1 cellular context compared by ENCODE assay signal in genomic region chr1:40313329-40313957, GRCh38.
TF ChIP-seq lines count a peak whose summit lies in the region.

No MANE protein-coding gene starts in this region.

TF ChIP-seq in HepG2, 621 proteins besides CTCF, POLR2A, EP300 and RAD21 (continues in another document):
- TF ChIP-seq ZSCAN30 (CRISPR knock-in tag; IDR thresholded peaks at IDR 0.05) (no peak), ZBTB21 (CRISPR knock-in tag; IDR thresholded peaks at IDR 0.05) (no peak), ZNF598 (CRISPR knock-in tag; IDR thresholded peaks at IDR 0.05; ENCODE audit: borderline replicate concordance) (no peak), SIX4 (CRISPR knock-in tag; IDR thresholded peaks at IDR 0.05) (no peak), HOXA7 (CRISPR knock-in tag; IDR thresholded peaks at IDR 0.05) (no peak), HOXA9 (CRISPR knock-in tag; IDR thresholded peaks at IDR 0.05; ENCODE audit: borderline replicate concordance) (no peak), SIN3B (IDR thresholded peaks at IDR 0.05; ENCODE audit: low read length) (no peak), HDAC1 (CRISPR knock-in tag; IDR thresholded peaks at IDR 0.05) (peak; percentile 37; the same call in 1 of the 2 replicates), HBP1 (CRISPR knock-in tag; IDR thresholded peaks at IDR 0.05; ENCODE audit: low read depth) (no peak), FOXK1 (CRISPR knock-in tag; IDR thresholded peaks at IDR 0.05; ENCODE audit: borderline replicate concordance, low read depth) (no peak), FOXA3 (CRISPR knock-in tag; IDR thresholded peaks at IDR 0.05) (peak; percentile 31; the same call in 1 of the 2 replicates), FOXP1 (IDR thresholded peaks at IDR 0.05) (no peak), FOXP1 (CRISPR knock-in tag; IDR thresholded peaks at IDR 0.05) (peak; percentile 16; the same call in 1 of the 2 replicates), ZBTB34 (CRISPR knock-in tag; IDR thresholded peaks at IDR 0.05) (no peak), GABPB1 (CRISPR knock-in tag; IDR thresholded peaks at IDR 0.05) (no peak), ZNF614 (CRISPR knock-in tag; IDR thresholded peaks at IDR 0.05; ENCODE audit: borderline replicate concordance) (0 out of 2 replicates have a peak, but pooled peaks have one; percentile 27), ZNF24 (IDR thresholded peaks at IDR 0.05) (no peak), TCF12 (IDR thresholded peaks at IDR 0.05) (no peak), TCF12 (CRISPR knock-in tag; IDR thresholded peaks at IDR 0.05) (no peak), ATAD3A (CRISPR knock-in tag; IDR thresholded peaks at IDR 0.05) (no peak), ETV5 (CRISPR knock-in tag; IDR thresholded peaks at IDR 0.05; ENCODE audit: borderline replicate concordance) (0 out of 2 replicates have a peak, but pooled peaks have one; percentile 26), ZNF224 (CRISPR knock-in tag; IDR thresholded peaks at IDR 0.05) (no peak), ZBTB39 (CRISPR knock-in tag; IDR thresholded peaks at IDR 0.05) (no peak), SOX5 (CRISPR knock-in tag; IDR thresholded peaks at IDR 0.05; ENCODE audit: borderline replicate concordance) (0 out of 2 replicates have a peak, but pooled peaks have one; percentile 8), ARNT2 (CRISPR knock-in tag; IDR thresholded peaks at IDR 0.05; ENCODE audit: low read depth) (0 out of 2 replicates have a peak, but pooled peaks have one; percentile 18), TFAP4 (IDR thresholded peaks at IDR 0.05; ENCODE audit: borderline replicate concordance, low read depth) (peak; percentile 41; the same call in 1 of the 2 replicates), SALL2 (CRISPR knock-in tag; IDR thresholded peaks at IDR 0.05) (no peak), YY1 (IDR thresholded peaks at IDR 0.05; ENCODE audit: insufficient read depth, insufficient replicate concordance, low read depth, low read length) (no peak), E2F2 (CRISPR knock-in tag; IDR thresholded peaks at IDR 0.05; ENCODE audit: borderline replicate concordance) (no peak), ZNF225 (CRISPR knock-in tag; IDR thresholded peaks at IDR 0.05) (no peak), ATF7 (IDR thresholded peaks at IDR 0.05) (no peak), ATF7 (CRISPR knock-in tag; IDR thresholded peaks at IDR 0.05) (no peak), ELF1 (CRISPR knock-in tag; IDR thresholded peaks at IDR 0.05) (0 out of 2 replicates have a peak, but pooled peaks have one; percentile 8), MEIS1 (CRISPR knock-in tag; IDR thresholded peaks at IDR 0.05; ENCODE audit: borderline replicate concordance) (0 out of 2 replicates have a peak, but pooled peaks have one; percentile 14), ZNF75D (CRISPR knock-in tag; IDR thresholded peaks at IDR 0.05; ENCODE audit: borderline replicate concordance) (no peak), MED1 (CRISPR knock-in tag; IDR thresholded peaks at IDR 0.05) (peak; percentile 42; the same call in 1 of the 2 replicates), RARA (CRISPR knock-in tag; IDR thresholded peaks at IDR 0.05) (peak; percentile 91), SOX13 (IDR thresholded peaks at IDR 0.05) (no peak), SOX13 (CRISPR knock-in tag; conservative IDR thresholded peaks at IDR 0.05 in 1 of 2, IDR thresholded peaks at IDR 0.05 in 1 of 2) (peak in 1 of 2 experiments; percentile 38; a peak in 1 of 4 replicates), FOSL2 (CRISPR knock-in tag; IDR thresholded peaks at IDR 0.05) (peak; percentile 90), NFE2 (CRISPR knock-in tag; IDR thresholded peaks at IDR 0.05) (0 out of 2 replicates have a peak, but pooled peaks have one; percentile 34), FOSL1 (CRISPR knock-in tag; IDR thresholded peaks at IDR 0.05; ENCODE audit: borderline replicate concordance) (peak; percentile 21; the same call in 1 of the 2 replicates)
- TF ChIP-seq, protein P1, sequence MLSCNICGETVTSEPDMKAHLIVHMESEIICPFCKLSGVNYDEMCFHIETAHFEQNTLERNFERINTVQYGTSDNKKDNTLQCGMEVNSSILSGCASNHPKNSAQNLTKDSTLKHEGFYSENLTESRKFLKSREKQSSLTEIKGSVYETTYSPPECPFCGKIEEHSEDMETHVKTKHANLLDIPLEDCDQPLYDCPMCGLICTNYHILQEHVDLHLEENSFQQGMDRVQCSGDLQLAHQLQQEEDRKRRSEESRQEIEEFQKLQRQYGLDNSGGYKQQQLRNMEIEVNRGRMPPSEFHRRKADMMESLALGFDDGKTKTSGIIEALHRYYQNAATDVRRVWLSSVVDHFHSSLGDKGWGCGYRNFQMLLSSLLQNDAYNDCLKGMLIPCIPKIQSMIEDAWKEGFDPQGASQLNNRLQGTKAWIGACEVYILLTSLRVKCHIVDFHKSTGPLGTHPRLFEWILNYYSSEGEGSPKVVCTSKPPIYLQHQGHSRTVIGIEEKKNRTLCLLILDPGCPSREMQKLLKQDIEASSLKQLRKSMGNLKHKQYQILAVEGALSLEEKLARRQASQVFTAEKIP (CRISPR knock-in tag; IDR thresholded peaks at IDR 0.05; ENCODE audit: borderline replicate concordance) = no peak
- TF ChIP-seq, protein P2, sequence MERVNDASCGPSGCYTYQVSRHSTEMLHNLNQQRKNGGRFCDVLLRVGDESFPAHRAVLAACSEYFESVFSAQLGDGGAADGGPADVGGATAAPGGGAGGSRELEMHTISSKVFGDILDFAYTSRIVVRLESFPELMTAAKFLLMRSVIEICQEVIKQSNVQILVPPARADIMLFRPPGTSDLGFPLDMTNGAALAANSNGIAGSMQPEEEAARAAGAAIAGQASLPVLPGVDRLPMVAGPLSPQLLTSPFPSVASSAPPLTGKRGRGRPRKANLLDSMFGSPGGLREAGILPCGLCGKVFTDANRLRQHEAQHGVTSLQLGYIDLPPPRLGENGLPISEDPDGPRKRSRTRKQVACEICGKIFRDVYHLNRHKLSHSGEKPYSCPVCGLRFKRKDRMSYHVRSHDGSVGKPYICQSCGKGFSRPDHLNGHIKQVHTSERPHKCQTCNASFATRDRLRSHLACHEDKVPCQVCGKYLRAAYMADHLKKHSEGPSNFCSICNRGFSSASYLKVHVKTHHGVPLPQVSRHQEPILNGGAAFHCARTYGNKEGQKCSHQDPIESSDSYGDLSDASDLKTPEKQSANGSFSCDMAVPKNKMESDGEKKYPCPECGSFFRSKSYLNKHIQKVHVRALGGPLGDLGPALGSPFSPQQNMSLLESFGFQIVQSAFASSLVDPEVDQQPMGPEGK (CRISPR knock-in tag; IDR thresholded peaks at IDR 0.05) = peak; percentile 76
- TF ChIP-seq, protein P3, sequence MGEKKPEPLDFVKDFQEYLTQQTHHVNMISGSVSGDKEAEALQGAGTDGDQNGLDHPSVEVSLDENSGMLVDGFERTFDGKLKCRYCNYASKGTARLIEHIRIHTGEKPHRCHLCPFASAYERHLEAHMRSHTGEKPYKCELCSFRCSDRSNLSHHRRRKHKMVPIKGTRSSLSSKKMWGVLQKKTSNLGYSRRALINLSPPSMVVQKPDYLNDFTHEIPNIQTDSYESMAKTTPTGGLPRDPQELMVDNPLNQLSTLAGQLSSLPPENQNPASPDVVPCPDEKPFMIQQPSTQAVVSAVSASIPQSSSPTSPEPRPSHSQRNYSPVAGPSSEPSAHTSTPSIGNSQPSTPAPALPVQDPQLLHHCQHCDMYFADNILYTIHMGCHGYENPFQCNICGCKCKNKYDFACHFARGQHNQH (CRISPR knock-in tag; IDR thresholded peaks at IDR 0.05) = no peak
- TF ChIP-seq, protein P4, sequence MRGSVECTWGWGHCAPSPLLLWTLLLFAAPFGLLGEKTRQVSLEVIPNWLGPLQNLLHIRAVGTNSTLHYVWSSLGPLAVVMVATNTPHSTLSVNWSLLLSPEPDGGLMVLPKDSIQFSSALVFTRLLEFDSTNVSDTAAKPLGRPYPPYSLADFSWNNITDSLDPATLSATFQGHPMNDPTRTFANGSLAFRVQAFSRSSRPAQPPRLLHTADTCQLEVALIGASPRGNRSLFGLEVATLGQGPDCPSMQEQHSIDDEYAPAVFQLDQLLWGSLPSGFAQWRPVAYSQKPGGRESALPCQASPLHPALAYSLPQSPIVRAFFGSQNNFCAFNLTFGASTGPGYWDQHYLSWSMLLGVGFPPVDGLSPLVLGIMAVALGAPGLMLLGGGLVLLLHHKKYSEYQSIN (CRISPR knock-in tag; IDR thresholded peaks at IDR 0.05; ENCODE audit: borderline replicate concordance) = no peak
- TF ChIP-seq, protein P5, sequence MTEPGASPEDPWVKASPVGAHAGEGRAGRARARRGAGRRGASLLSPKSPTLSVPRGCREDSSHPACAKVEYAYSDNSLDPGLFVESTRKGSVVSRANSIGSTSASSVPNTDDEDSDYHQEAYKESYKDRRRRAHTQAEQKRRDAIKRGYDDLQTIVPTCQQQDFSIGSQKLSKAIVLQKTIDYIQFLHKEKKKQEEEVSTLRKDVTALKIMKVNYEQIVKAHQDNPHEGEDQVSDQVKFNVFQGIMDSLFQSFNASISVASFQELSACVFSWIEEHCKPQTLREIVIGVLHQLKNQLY (CRISPR knock-in tag; IDR thresholded peaks at IDR 0.05) = peak; percentile 32; the same call in 1 of the 2 replicates
- TF ChIP-seq, protein P6, sequence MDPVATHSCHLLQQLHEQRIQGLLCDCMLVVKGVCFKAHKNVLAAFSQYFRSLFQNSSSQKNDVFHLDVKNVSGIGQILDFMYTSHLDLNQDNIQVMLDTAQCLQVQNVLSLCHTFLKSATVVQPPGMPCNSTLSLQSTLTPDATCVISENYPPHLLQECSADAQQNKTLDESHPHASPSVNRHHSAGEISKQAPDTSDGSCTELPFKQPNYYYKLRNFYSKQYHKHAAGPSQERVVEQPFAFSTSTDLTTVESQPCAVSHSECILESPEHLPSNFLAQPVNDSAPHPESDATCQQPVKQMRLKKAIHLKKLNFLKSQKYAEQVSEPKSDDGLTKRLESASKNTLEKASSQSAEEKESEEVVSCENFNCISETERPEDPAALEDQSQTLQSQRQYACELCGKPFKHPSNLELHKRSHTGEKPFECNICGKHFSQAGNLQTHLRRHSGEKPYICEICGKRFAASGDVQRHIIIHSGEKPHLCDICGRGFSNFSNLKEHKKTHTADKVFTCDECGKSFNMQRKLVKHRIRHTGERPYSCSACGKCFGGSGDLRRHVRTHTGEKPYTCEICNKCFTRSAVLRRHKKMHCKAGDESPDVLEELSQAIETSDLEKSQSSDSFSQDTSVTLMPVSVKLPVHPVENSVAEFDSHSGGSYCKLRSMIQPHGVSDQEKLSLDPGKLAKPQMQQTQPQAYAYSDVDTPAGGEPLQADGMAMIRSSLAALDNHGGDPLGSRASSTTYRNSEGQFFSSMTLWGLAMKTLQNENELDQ (CRISPR knock-in tag; IDR thresholded peaks at IDR 0.05; ENCODE audit: borderline replicate concordance) = no peak
- TF ChIP-seq, protein P7, sequence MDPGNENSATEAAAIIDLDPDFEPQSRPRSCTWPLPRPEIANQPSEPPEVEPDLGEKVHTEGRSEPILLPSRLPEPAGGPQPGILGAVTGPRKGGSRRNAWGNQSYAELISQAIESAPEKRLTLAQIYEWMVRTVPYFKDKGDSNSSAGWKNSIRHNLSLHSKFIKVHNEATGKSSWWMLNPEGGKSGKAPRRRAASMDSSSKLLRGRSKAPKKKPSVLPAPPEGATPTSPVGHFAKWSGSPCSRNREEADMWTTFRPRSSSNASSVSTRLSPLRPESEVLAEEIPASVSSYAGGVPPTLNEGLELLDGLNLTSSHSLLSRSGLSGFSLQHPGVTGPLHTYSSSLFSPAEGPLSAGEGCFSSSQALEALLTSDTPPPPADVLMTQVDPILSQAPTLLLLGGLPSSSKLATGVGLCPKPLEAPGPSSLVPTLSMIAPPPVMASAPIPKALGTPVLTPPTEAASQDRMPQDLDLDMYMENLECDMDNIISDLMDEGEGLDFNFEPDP (CRISPR knock-in tag; conservative IDR thresholded peaks at IDR 0.05) = no peak
